In genomic region chr9:34282096-34282495, GRCh38 we compare ENCODE assay signal across 24 cellular contexts.
"Had no signal": no experiment of that assay in that cellular context is flagged by ENCODE, and none has a peak within 500 bp of the region (broad histone marks: within the 10 kb centered on the region; RNA-seq: fewer than 3 reads in every experiment).

No MANE protein-coding gene starts in this region.

- H3K27ac ChIP-seq: coronary artery, esophagus muscularis mucosa, lower lobe of right lung, ovary, psoas muscle, sigmoid colon, stomach, thyroid gland, vagina had no signal

- H3K36me3 ChIP-seq: esophagus muscularis mucosa, lower lobe of right lung, ovary, sigmoid colon, stomach, thyroid gland, vagina had no signal

- H3K4me1 ChIP-seq: lower lobe of right lung, psoas muscle, thyroid gland, vagina had no signal

- H3K36me3 Mint-ChIP-seq: memory B cell, natural killer cell had no signal

- DNase-seq: dermis blood vessel endothelial cell; effector memory CD4-positive, alpha-beta T cell; hypothalamus; immature natural killer cell; left ventricle myocardium superior; lower lobe of right lung; natural killer cell; occipital lobe; ovary; posterior cingulate gyrus; psoas muscle; right cardiac atrium; sigmoid colon; stimulated activated CD4-positive, alpha-beta T cell treated with anti-CD3 and anti-CD28 coated beads, Interleukin-2, amount 100 ng/mL, for 24 hours; stimulated activated CD4-positive, alpha-beta T cell treated with anti-CD3 and anti-CD28 coated beads, Interleukin-4, amount 100 ng/mL, for 24 hours; stimulated activated naive CD4-positive, alpha-beta T cell treated with Interleukin-2 at 50 U/mL for 16 hours; stomach; thyroid gland; trophoblast cell had no signal

- H3K27me3 ChIP-seq: esophagus muscularis mucosa, ovary, sigmoid colon, stomach, thyroid gland, vagina had no signal

- H3K4me3 Mint-ChIP-seq: immature natural killer cell; memory B cell; natural killer cell; stimulated activated effector memory CD8-positive, alpha-beta T cell treated with anti-CD3 and anti-CD28 coated beads, Interleukin-12 subunit alpha, Interleukin-12 subunit beta, amount 100 ng/mL, for 72 hours had no signal

- H3K27ac Mint-ChIP-seq: immature natural killer cell; memory B cell; natural killer cell; stimulated activated effector memory CD8-positive, alpha-beta T cell treated with anti-CD3 and anti-CD28 coated beads, Interleukin-12 subunit alpha, Interleukin-12 subunit beta, amount 100 ng/mL, for 72 hours had no signal

- H3K27me3 Mint-ChIP-seq: memory B cell had no signal

- H3K4me3 ChIP-seq: coronary artery, esophagus muscularis mucosa, lower lobe of right lung, ovary, psoas muscle, sigmoid colon, stomach, thyroid gland, vagina had no signal

- H3K9me3 Mint-ChIP-seq: immature natural killer cell; memory B cell; natural killer cell; stimulated activated effector memory CD8-positive, alpha-beta T cell treated with anti-CD3 and anti-CD28 coated beads, Interleukin-12 subunit alpha, Interleukin-12 subunit beta, amount 100 ng/mL, for 72 hours had no signal

- ATAC-seq: left ventricle myocardium superior; lower lobe of right lung; natural killer cell; psoas muscle; right cardiac atrium; stimulated activated effector memory CD8-positive, alpha-beta T cell treated with anti-CD3 and anti-CD28 coated beads, Interleukin-12 subunit alpha, Interleukin-12 subunit beta, amount 100 ng/mL, for 72 hours had no signal

- H3K9me3 ChIP-seq: esophagus muscularis mucosa, lower lobe of right lung, ovary, psoas muscle, sigmoid colon, stomach, thyroid gland, vagina had no signal

- H3K4me1 Mint-ChIP-seq: memory B cell; stimulated activated effector memory CD8-positive, alpha-beta T cell treated with anti-CD3 and anti-CD28 coated beads, Interleukin-12 subunit alpha, Interleukin-12 subunit beta, amount 100 ng/mL, for 72 hours had no signal
